Comparison of ENCODE assay signal across 16 cellular contexts in the genomic region with DNA sequence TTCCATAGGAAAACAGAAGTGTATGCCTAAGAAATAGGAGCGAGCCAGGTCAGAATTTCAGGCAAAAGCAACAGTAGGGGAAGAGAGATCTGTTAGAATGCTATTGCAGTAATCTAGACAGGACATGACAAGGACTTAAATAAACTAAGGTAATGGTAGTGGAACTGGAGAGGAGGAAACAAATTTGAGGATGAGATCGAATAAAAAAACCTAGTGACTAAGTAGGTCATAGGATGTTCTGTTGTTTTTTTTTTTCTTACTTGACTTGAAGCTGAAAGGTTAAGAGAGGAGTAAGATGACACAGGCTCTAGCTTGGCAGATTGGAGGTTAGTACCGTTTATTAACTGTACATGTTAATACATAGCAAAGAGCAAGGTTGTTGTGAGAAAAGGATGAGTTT. TPM values are rescaled to one million over a fixed set of nuclear protein-coding genes. Genes with fewer than 3 reads are reported as not detected.
DNase-seq lines count a peak whose midpoint lies in the region; ATAC-seq and TF ChIP-seq lines count a peak whose summit lies in the region.
"Had no signal": no experiment of that assay in that cellular context is flagged by ENCODE, and none has a peak within 500 bp of the region (broad histone marks: within the 10 kb centered on the region; RNA-seq: fewer than 3 reads in every experiment).

No MANE protein-coding gene starts in this region.

- H3K4me3 ChIP-seq in CD8-positive, alpha-beta T cell (ENCODE audit: low read depth, low read length), result no peak overlapping the region
- no peak overlapping the region for H3K4me3 ChIP-seq in psoas muscle
- H3K4me3 ChIP-seq: GM23338, SK-N-MC had no signal

- ATAC-seq in CD8-positive, alpha-beta T cell, result no peak
- ATAC-seq in psoas muscle (peak in 2 of 4 donors; percentile 24 to 66), GM21717 (IDR thresholded peaks at IDR 0.05; ENCODE audit: unreplicated experiment) (no peak)
- ATAC-seq: GM23338, HCT116, Right ventricle myocardium inferior had no signal

- no peak overlapping the region for H3K4me3 Mint-ChIP-seq in CD8-positive, alpha-beta T cell
- H3K4me3 Mint-ChIP-seq in endothelial cell (ENCODE audit: unreplicated experiment), result no peak overlapping the region
- H3K4me3 Mint-ChIP-seq: GM23338 had no signal

- no peak for DNase-seq in CD8-positive, alpha-beta T cell
- DNase-seq in HT1080 (ENCODE audit: low read depth) (peak; percentile 13), endothelial cell (ENCODE audit: low spot score) (no peak), psoas muscle (no peak), retina (no peak), SKM-1 (lab: John Stamatoyannopoulos, UW; ENCODE audit: unreplicated experiment) (no peak)
- DNase-seq: AML-193, GDM1, NCI-H1105, NCI-H2081 treated with DMSO at 0.1 percent for 48 hours had no signal

- POLR2A ChIA-PET in CD8-positive, alpha-beta T cell (lab: Charles Lee), result no interaction called here

- WGBS in psoas muscle, 3 donors, result 72 to 91% (median 76%) methylated on average over 3 of the region's 3 CpGs

- H3K27ac ChIP-seq in CD8-positive, alpha-beta T cell (ENCODE audit: low read depth, low read length), result no peak overlapping the region
- H3K27ac ChIP-seq in psoas muscle, result peak overlapping the region; percentile 0
- H3K27ac ChIP-seq: C4-2B, SK-N-MC had no signal

- intact Hi-C loops in CD8-positive, alpha-beta T cell (cut with DNase I, micrococcal nuclease), result no loop called here
- intact Hi-C loops in psoas muscle (cut with DNase I), result no loop called here

- no peaks in the 10 kb centered on the region for H3K36me3 ChIP-seq in CD8-positive, alpha-beta T cell (ENCODE audit: insufficient read depth, low read length)
- H3K36me3 ChIP-seq in psoas muscle (ENCODE audit: insufficient read depth in 1 of 2, low read depth in 1 of 2), result peaks cover 0 to 39% of the 10 kb centered on the region in 2 donors

- H3K4me1 Mint-ChIP-seq in CD8-positive, alpha-beta T cell (ENCODE audit: low read depth), result no peaks in the 10 kb centered on the region
- peaks cover 5% of the 10 kb centered on the region for H3K4me1 Mint-ChIP-seq in endothelial cell (ENCODE audit: unreplicated experiment)
- H3K4me1 Mint-ChIP-seq: GM23338 had no signal

- peak overlapping the region; percentile 3 for H3K27ac Mint-ChIP-seq in CD8-positive, alpha-beta T cell
- H3K27ac Mint-ChIP-seq in endothelial cell (ENCODE audit: unreplicated experiment), result peak overlapping the region; percentile 11
- H3K27ac Mint-ChIP-seq: GM23338 had no signal

- H3K9me3 ChIP-seq in CD8-positive, alpha-beta T cell (ENCODE audit: low read length), result no peaks in the 10 kb centered on the region
- H3K9me3 ChIP-seq in psoas muscle, result no peaks in the 10 kb centered on the region

- H3K9me3 Mint-ChIP-seq in CD8-positive, alpha-beta T cell, result no peaks in the 10 kb centered on the region
- H3K9me3 Mint-ChIP-seq in endothelial cell (ENCODE audit: unreplicated experiment), result peaks cover 5% of the 10 kb centered on the region
- H3K9me3 Mint-ChIP-seq: GM23338 had no signal

- H3K4me1 ChIP-seq in CD8-positive, alpha-beta T cell (ENCODE audit: insufficient read depth, low read length), result no peaks in the 10 kb centered on the region
- H3K4me1 ChIP-seq in psoas muscle, result no peaks in the 10 kb centered on the region

- TF ChIP-seq CTCF in CD8-positive, alpha-beta T cell (IDR thresholded peaks at IDR 0.05), result no peak
- no peak for TF ChIP-seq CTCF in endothelial cell (IDR thresholded peaks at IDR 0.05; ENCODE audit: unreplicated experiment)
- TF ChIP-seq CTCF in psoas muscle (IDR thresholded peaks at IDR 0.05), result no peak

- H3K27me3 Mint-ChIP-seq in CD8-positive, alpha-beta T cell (ENCODE audit: low read depth), result no peaks in the 10 kb centered on the region
- H3K27me3 Mint-ChIP-seq in endothelial cell (ENCODE audit: unreplicated experiment), result no peaks in the 10 kb centered on the region

- CTCF ChIA-PET in CD8-positive, alpha-beta T cell (lab: Charles Lee), result no interaction called here

- no peaks in the 10 kb centered on the region for H3K27me3 ChIP-seq in CD8-positive, alpha-beta T cell (ENCODE audit: insufficient read depth, low read length)
- H3K27me3 ChIP-seq in psoas muscle (ENCODE audit: insufficient read depth in 3 of 3, low read length in 2 of 3), result no peaks in the 10 kb centered on the region

- H3K36me3 Mint-ChIP-seq in CD8-positive, alpha-beta T cell, result peaks cover 69% of the 10 kb centered on the region
- peaks cover 7% of the 10 kb centered on the region for H3K36me3 Mint-ChIP-seq in endothelial cell (ENCODE audit: low read depth, unreplicated experiment)

RNA-seq across cellular contexts. Expression of gene ORC3, which starts 28.6 kb away (rescaled TPM):
- 1 to 10 TPM; 9.4 to 9.9 TPM for total RNA-seq in CD8-positive, alpha-beta T cell
- 21.5 and 23.8 TPM in 2 replicates for total RNA-seq in HT1080 (2014; rRNA removed; shearing (Covaris generic))
- polyA plus RNA-seq in HT1080 (2015; cell fraction: cytosol; rRNA removed), result 28.0 and 36.3 TPM in 2 replicates
- 51.5 and 64.3 TPM in 2 replicates for polyA plus RNA-seq in HT1080 (2015; cell fraction: nucleus; rRNA removed)
- total RNA-seq in endothelial cell (ENCODE audit: unreplicated experiment), result 22.5 TPM
- 10 to 100 TPM; 18.9 to 26.8 (median 22.1) TPM for total RNA-seq in psoas muscle
- polyA plus RNA-seq in psoas muscle, result 10 to 100 TPM; 14.5 to 44.0 (median 17.3) TPM

RNA-seq across cellular contexts. Expression of gene RARS2, which starts 28.7 kb away (rescaled TPM):
- 10 to 100 TPM; 15.8 to 20.4 TPM for total RNA-seq in CD8-positive, alpha-beta T cell
- total RNA-seq in HT1080 (2014; rRNA removed; shearing (Covaris generic)), result 26.7 and 30.2 TPM in 2 replicates
- 35.6 and 38.3 TPM in 2 replicates for polyA plus RNA-seq in HT1080 (2015; cell fraction: cytosol; rRNA removed)
- 40.1 and 43.0 TPM in 2 replicates for polyA plus RNA-seq in HT1080 (2015; cell fraction: nucleus; rRNA removed)
- total RNA-seq in endothelial cell (ENCODE audit: unreplicated experiment) (45.8 TPM), psoas muscle (10 to 100 TPM; 11.6 to 20.7 (median 16.7) TPM)
- polyA plus RNA-seq in psoas muscle, result 10 to 100 TPM; 14.8 to 17.3 (median 17.1) TPM
